ENCODE assay signal across 8 cellular contexts in genomic region chr2:237540823-237541222, GRCh38. TPM values are rescaled to one million over a fixed set of nuclear protein-coding genes. Genes with fewer than 3 reads are reported as not detected.
DNase-seq lines count a peak whose midpoint lies in the region; ATAC-seq, FAIRE-seq and TF ChIP-seq lines count a peak whose summit lies in the region.

No MANE protein-coding gene starts in this region.

- ATAC-seq in HG03095 (IDR thresholded peaks at IDR 0.05; ENCODE audit: unreplicated experiment) = no peak

- H3K4me3 ChIP-seq in GM23248 (no peak overlapping the region), fibroblast of lung (replicated peaks in 1 of 4; ENCODE audit: control extremely low read depth in 1 of 4, insufficient read depth in 1 of 4, low read depth in 3 of 4, low read length in 4 of 4) (no peak overlapping the region), small intestine (ENCODE audit: low read depth in 1 of 2, low read length in 2 of 2) (no peak overlapping the region)

- no peak overlapping the region for H3K9ac ChIP-seq in GM23248
- no peak overlapping the region for H3K9ac ChIP-seq in fibroblast of lung (ENCODE audit: insufficient read depth, low read length)

- H3K9me3 ChIP-seq in GM23248 (ENCODE audit: low read depth) = no peaks in the 10 kb centered on the region
- no peaks in the 10 kb centered on the region for H3K9me3 ChIP-seq in fibroblast of lung (ENCODE audit: control insufficient read depth, insufficient read depth, low read depth, low read length)
- no peaks in the 10 kb centered on the region for H3K9me3 ChIP-seq in small intestine (ENCODE audit: control insufficient read depth, low read depth)

- H3K4me1 ChIP-seq in GM23248 (ENCODE audit: insufficient read depth) (0 out of 2 replicates have a peak, but pooled peaks cover 5% of the 10 kb centered on the region), fibroblast of lung (ENCODE audit: control insufficient read depth, extremely low read depth, insufficient read depth, low read length) (peaks cover 8% of the 10 kb centered on the region), small intestine (ENCODE audit: control insufficient read depth in 2 of 2, insufficient read depth in 1 of 2, low read depth in 1 of 2, low read length in 1 of 2) (peaks cover 9 to 10% of the 10 kb centered on the region in 2 donors)

- no peaks in the 10 kb centered on the region for H3K36me3 ChIP-seq in GM23248 (ENCODE audit: low read depth)
- no peaks in the 10 kb centered on the region for H3K36me3 ChIP-seq in fibroblast of lung (ENCODE audit: control insufficient read depth, insufficient read depth, low read length)
- no peaks in the 10 kb centered on the region for H3K36me3 ChIP-seq in small intestine (ENCODE audit: control insufficient read depth in 2 of 2, insufficient read depth in 2 of 2, low read length in 2 of 2)

- 39 to 40% methylated on average over 5 to 6 of the region's 6 CpGs for WGBS in GM23248 (ENCODE audit: low coverage in 1 of 2, low lambda C conversion rate in 2 of 2, missing lambda C conversion rate in 2 of 2), 2 experiments
- 12 to 32% (median 21%) methylated on average over 6 of the region's 6 CpGs for WGBS in small intestine, 3 donors

- no peak overlapping the region for H3K4me2 ChIP-seq in GM23248 (ENCODE audit: unreplicated experiment)
- peak overlapping the region; percentile 25 for H3K4me2 ChIP-seq in fibroblast of lung (ENCODE audit: extremely low read depth, insufficient read depth, low read length)

- no peaks in the 10 kb centered on the region for H3K9me2 ChIP-seq in GM23248 (ENCODE audit: insufficient read depth)

- FAIRE-seq in small intestine (lab: Jason Lieb, UNC) = no peak

- H4K20me1 ChIP-seq in GM23248 (ENCODE audit: insufficient read depth) (no peaks in the 10 kb centered on the region), fibroblast of lung (ENCODE audit: control insufficient read depth, extremely low read depth, insufficient read depth, low read length) (no peaks in the 10 kb centered on the region)

- H3K79me2 ChIP-seq in GM23248 (ENCODE audit: insufficient read depth) (no peaks in the 10 kb centered on the region), fibroblast of lung (ENCODE audit: control insufficient read depth, insufficient read depth, low read length) (no peaks in the 10 kb centered on the region)

- in situ Hi-C loops in GM23248 (cut with MboI) = no loop called here

- TF ChIP-seq CTCF in fibroblast of lung (conservative IDR thresholded peaks at IDR 0.05 in 1 of 2, IDR thresholded peaks at IDR 0.05 in 1 of 2; ENCODE audit: low read depth in 1 of 2, low read length in 2 of 2) = no peak

- no peaks in the 10 kb centered on the region for H3F3A ChIP-seq in GM23248 (ENCODE audit: insufficient read depth)

- no peak overlapping the region for H2AFZ ChIP-seq in GM23248
- no peak overlapping the region for H2AFZ ChIP-seq in fibroblast of lung (ENCODE audit: low read length)

- DNase-seq in GM23248 (peak; percentile 70), NCI-H748 (lab: John Stamatoyannopoulos, UW; ENCODE audit: unreplicated experiment) (peak; percentile 90), fibroblast of lung (ENCODE audit: low read depth in 2 of 2) (peak; percentile 49 to 83), small intestine (peak; percentile 86), T-helper 1 cell (no peak), medulla oblongata (ENCODE audit: extremely low spot score) (no peak)
- DNase-seq in activated CD8-positive, alpha-beta memory T cell treated with anti-CD3 and anti-CD28 coated beads, Interleukin-2, amount 50 U/mL, for 4 hours = no peak

- H3K27ac ChIP-seq in GM23248 (no peak overlapping the region), fibroblast of lung (ENCODE audit: insufficient read depth, low read length) (no peak overlapping the region), small intestine (ENCODE audit: low read depth in 1 of 2, low read length in 1 of 2) (peak overlapping the region; percentile 48 to 52)

- H3K27me3 ChIP-seq in GM23248 (replicated peaks; ENCODE audit: insufficient read depth) (no peaks in the 10 kb centered on the region), fibroblast of lung (ENCODE audit: control insufficient read depth, insufficient read depth, low read length) (no peaks in the 10 kb centered on the region), small intestine (ENCODE audit: control insufficient read depth in 2 of 2, insufficient read depth in 2 of 2, low read length in 2 of 2) (no peaks in the 10 kb centered on the region)

RNA-seq across cellular contexts. Expression of gene PRLH, which starts 25.6 kb away (rescaled TPM):
- total RNA-seq in GM23248 (2014; rRNA removed; shearing (Covaris generic)) = not detected in 2 replicates
- polyA plus RNA-seq in GM23248 (2016; fragmentation: Nextera tagmentation; extraction: Ambion mirVana) (not detected in 2 replicates), fibroblast of lung (not detected in 2 replicates), small intestine (not detected)
- total RNA-seq in fibroblast of lung = not detected in 2 replicates
- not detected in 2 replicates for polyA plus RNA-seq in fibroblast of lung (2012)
- polyA minus RNA-seq in fibroblast of lung (ENCODE audit: low replicate concordance) = not detected in 2 replicates

RNA-seq across cellular contexts. Expression of gene RAB17, which starts 49.7 kb away (rescaled TPM):
- total RNA-seq in GM23248 (2014; rRNA removed; shearing (Covaris generic)) = 0.76 and 1.7 TPM in 2 replicates
- 0.34 TPM in 1 of 2 replicates, not detected in the other for polyA plus RNA-seq in GM23248 (2016; fragmentation: Nextera tagmentation; extraction: Ambion mirVana)
- 0.17 and 0.26 TPM in 2 replicates for total RNA-seq in fibroblast of lung
- polyA plus RNA-seq in fibroblast of lung = 0.09 and 0.22 TPM in 2 replicates
- 0.28 and 0.44 TPM in 2 replicates for polyA plus RNA-seq in fibroblast of lung (2012)
- 0.78 and 1.1 TPM in 2 replicates for polyA minus RNA-seq in fibroblast of lung (ENCODE audit: low replicate concordance)
- polyA plus RNA-seq in small intestine = 100 to 1,000 TPM in 2 of 3 donors, 10 to 100 TPM in 1; 52.8 to 613 (median 533) TPM

RNA-seq across cellular contexts. Expression of gene MLPH, which starts 53.8 kb away (rescaled TPM):
- total RNA-seq in GM23248 (2014; rRNA removed; shearing (Covaris generic)) = 4.7 and 8.1 TPM in 2 replicates
- polyA plus RNA-seq in GM23248 (2016; fragmentation: Nextera tagmentation; extraction: Ambion mirVana) (10.8 and 14.9 TPM in 2 replicates), fibroblast of lung (3.1 and 4.8 TPM in 2 replicates), small intestine (10 to 100 TPM; 13.2 to 18.9 (median 18.8) TPM)
- total RNA-seq in fibroblast of lung = 8.2 and 10.7 TPM in 2 replicates
- 4.1 and 6.9 TPM in 2 replicates for polyA plus RNA-seq in fibroblast of lung (2012)
- polyA minus RNA-seq in fibroblast of lung (ENCODE audit: low replicate concordance) = 9.2 and 34.0 TPM in 2 replicates

Comparison
In these comparisons a context has a peak if more than half of its experiments do, and no peak if none do; other contexts are left out.
1. DNase-seq: peak in GM23248 (single experiment), NCI-H748 (single experiment), fibroblast of lung (2 of 2) and small intestine (single experiment); none in activated CD8-positive, alpha-beta memory T cell treated with anti-CD3 and anti-CD28 coated beads, Interleukin-2, amount 50 U/mL, for 4 hours (single experiment), T-helper 1 cell (0 of 5) and medulla oblongata (single experiment).
2. H3K27ac ChIP-seq: peak in small intestine (2 of 2); none in GM23248 (single experiment) and fibroblast of lung (single experiment).
3. RNA of gene RAB17, which starts 49.7 kb away (polyA plus RNA-seq): 52.8 to 613 TPM in small intestine; 0.09 to 0.44 TPM in fibroblast of lung and 0.34 TPM in GM23248; every median in the first group is over 10 times any median in the second.